Comparison of ENCODE assay signal across 21 cellular contexts in genomic region chr18:80252136-80252535, GRCh38. TPM values are rescaled to one million over a fixed set of nuclear protein-coding genes. Genes with fewer than 3 reads are reported as not detected.
DNase-seq lines count a peak whose midpoint lies in the region; ATAC-seq and TF ChIP-seq lines count a peak whose summit lies in the region.
"Had no signal": no experiment of that assay in that cellular context is flagged by ENCODE, and none has a peak within 500 bp of the region (broad histone marks: within the 10 kb centered on the region; RNA-seq: fewer than 3 reads in every experiment).

No MANE protein-coding gene starts in this region.

- no peak overlapping the region for H2AFZ ChIP-seq in fibroblast of lung (ENCODE audit: low read length)

- H3K36me3 Mint-ChIP-seq in activated CD4-positive, alpha-beta memory T cell treated with anti-CD3 and anti-CD28 coated beads for 36 hours = no peaks in the 10 kb centered on the region
- H3K36me3 Mint-ChIP-seq: natural killer cell had no signal

- H3K27me3 ChIP-seq in fibroblast of lung (ENCODE audit: control insufficient read depth, insufficient read depth, low read length) = no peaks in the 10 kb centered on the region
- H3K27me3 ChIP-seq: BE2C, gastroesophageal sphincter, thyroid gland had no signal

- H3K27me3 Mint-ChIP-seq in activated CD4-positive, alpha-beta memory T cell treated with anti-CD3 and anti-CD28 coated beads for 36 hours = peaks cover 10% of the 10 kb centered on the region

- no peak for ATAC-seq in HG02610 (IDR thresholded peaks at IDR 0.05; ENCODE audit: unreplicated experiment)
- ATAC-seq: activated naive CD8-positive, alpha-beta T cell treated with anti-CD3 and anti-CD28 coated beads, Interleukin-2, amount 50 U/mL, for 24 hours; gastroesophageal sphincter; lower lobe of right lung; natural killer cell; WTC11 had no signal

- no peak overlapping the region for H3K4me3 Mint-ChIP-seq in activated CD4-positive, alpha-beta memory T cell treated with anti-CD3 and anti-CD28 coated beads for 36 hours
- H3K4me3 Mint-ChIP-seq: activated naive CD8-positive, alpha-beta T cell treated with anti-CD3 and anti-CD28 coated beads, Interleukin-2, amount 50 U/mL, for 24 hours; endodermal cell; H9; natural killer cell; T-helper 1 cell treated with Interleukin-12 subunit alpha and Interleukin-12 subunit beta and Interleukin-4 antibody, amounts not matched to agents 30 μg/mL and 1 μg/mL, for 36 hours; WTC11 had no signal

- CTCF ChIA-PET in activated CD4-positive, alpha-beta memory T cell treated with anti-CD3 and anti-CD28 coated beads for 36 hours (lab: Charles Lee) = interaction anchor here (0.5 to 3.0 kb wide), 4 partner anchors 39 to 229 kb away, joined by 3 to 13 read pairs (median 3); no protein-coding TSS in a partner anchor

- POLR2A ChIA-PET in activated CD4-positive, alpha-beta memory T cell treated with anti-CD3 and anti-CD28 coated beads for 36 hours (lab: Charles Lee) = no interaction called here

- no peaks in the 10 kb centered on the region for H3K36me3 ChIP-seq in fibroblast of lung (ENCODE audit: control insufficient read depth, insufficient read depth, low read length)
- H3K36me3 ChIP-seq: BE2C, gastroesophageal sphincter, lower lobe of right lung, thyroid gland had no signal

- no peak for TF ChIP-seq CTCF in fibroblast of lung (conservative IDR thresholded peaks at IDR 0.05 in 1 of 2, IDR thresholded peaks at IDR 0.05 in 1 of 2; ENCODE audit: low read depth in 1 of 2, low read length in 2 of 2)

- H4K20me1 ChIP-seq in fibroblast of lung (ENCODE audit: control insufficient read depth, extremely low read depth, insufficient read depth, low read length) = no peaks in the 10 kb centered on the region

- DNase-seq in Daoy (ENCODE audit: low read depth) (peak; percentile 11), NCI-H226 (peak; percentile 11), fibroblast of lung (ENCODE audit: low read depth in 2 of 2) (peak; percentile 26 to 75), non-pigmented ciliary epithelial cell (ENCODE audit: low read depth) (peak; percentile 26), DMS 273 treated with DMSO at 0.1 percent for 48 hours (lab: John Stamatoyannopoulos, UW) (no peak)
- no peak for DNase-seq in activated CD4-positive, alpha-beta memory T cell treated with anti-CD3 and anti-CD28 coated beads for 36 hours
- no peak for DNase-seq in activated CD4-positive, CD25-positive, alpha-beta regulatory T cell (lab: John Stamatoyannopoulos, UW)
- DNase-seq: activated naive CD8-positive, alpha-beta T cell treated with anti-CD3 and anti-CD28 coated beads, Interleukin-2, amount 50 U/mL, for 24 hours; BE2C; cerebellar nuclear complex; H9; Karpas-422; lower lobe of right lung; natural killer cell; NCI-H1436; thyroid gland had no signal

- intact Hi-C loops in activated CD4-positive, alpha-beta memory T cell treated with anti-CD3 and anti-CD28 coated beads for 36 hours (cut with micrococcal nuclease) = no loop called here

- H3K79me2 ChIP-seq in fibroblast of lung (ENCODE audit: control insufficient read depth, insufficient read depth, low read length) = no peaks in the 10 kb centered on the region

- no peak overlapping the region for H3K4me3 ChIP-seq in fibroblast of lung (replicated peaks in 1 of 4; ENCODE audit: control extremely low read depth in 1 of 4, insufficient read depth in 1 of 4, low read depth in 3 of 4, low read length in 4 of 4)
- H3K4me3 ChIP-seq: gastroesophageal sphincter, lower lobe of right lung, thyroid gland had no signal

- no peak overlapping the region for H3K9ac ChIP-seq in fibroblast of lung (ENCODE audit: insufficient read depth, low read length)

- no peak overlapping the region for H3K4me2 ChIP-seq in fibroblast of lung (ENCODE audit: extremely low read depth, insufficient read depth, low read length)

- H3K9me3 Mint-ChIP-seq in activated CD4-positive, alpha-beta memory T cell treated with anti-CD3 and anti-CD28 coated beads for 36 hours = no peaks in the 10 kb centered on the region
- H3K9me3 Mint-ChIP-seq: activated naive CD8-positive, alpha-beta T cell treated with anti-CD3 and anti-CD28 coated beads, Interleukin-2, amount 50 U/mL, for 24 hours; natural killer cell; T-helper 1 cell treated with Interleukin-12 subunit alpha and Interleukin-12 subunit beta and Interleukin-4 antibody, amounts not matched to agents 30 μg/mL and 1 μg/mL, for 36 hours had no signal

- H3K4me1 ChIP-seq in fibroblast of lung (ENCODE audit: control insufficient read depth, extremely low read depth, insufficient read depth, low read length) = no peaks in the 10 kb centered on the region
- H3K4me1 ChIP-seq: BE2C, lower lobe of right lung had no signal

- H3K27ac Mint-ChIP-seq in activated CD4-positive, alpha-beta memory T cell treated with anti-CD3 and anti-CD28 coated beads for 36 hours = no peak overlapping the region
- H3K27ac Mint-ChIP-seq: activated naive CD8-positive, alpha-beta T cell treated with anti-CD3 and anti-CD28 coated beads, Interleukin-2, amount 50 U/mL, for 24 hours; endodermal cell; H9; natural killer cell; T-helper 1 cell treated with Interleukin-12 subunit alpha and Interleukin-12 subunit beta and Interleukin-4 antibody, amounts not matched to agents 30 μg/mL and 1 μg/mL, for 36 hours; WTC11 had no signal

- H3K9me3 ChIP-seq in fibroblast of lung (ENCODE audit: control insufficient read depth, insufficient read depth, low read depth, low read length) = no peaks in the 10 kb centered on the region
- H3K9me3 ChIP-seq: BE2C, gastroesophageal sphincter, lower lobe of right lung, thyroid gland had no signal

- no peaks in the 10 kb centered on the region for H3K4me1 Mint-ChIP-seq in activated CD4-positive, alpha-beta memory T cell treated with anti-CD3 and anti-CD28 coated beads for 36 hours (ENCODE audit: low read depth)
- H3K4me1 Mint-ChIP-seq: endodermal cell, H9, natural killer cell, WTC11 had no signal

- no peak overlapping the region for H3K27ac ChIP-seq in fibroblast of lung (ENCODE audit: insufficient read depth, low read length)
- H3K27ac ChIP-seq: gastroesophageal sphincter, lower lobe of right lung, thyroid gland had no signal

RNA-seq across cellular contexts. Expression of gene PARD6G, which starts 4.8 kb away (rescaled TPM):
- total RNA-seq in Daoy (2014; rRNA removed; shearing (Covaris generic)) = 0.98 and 1.3 TPM in 2 replicates
- 2.1 and 3.1 TPM in 2 replicates for total RNA-seq in fibroblast of lung
- 1.0 and 1.2 TPM in 2 replicates for polyA plus RNA-seq in fibroblast of lung
- 1.6 and 2.9 TPM in 2 replicates for polyA plus RNA-seq in fibroblast of lung (2012)
- 2.4 and 2.6 TPM in 2 replicates for polyA minus RNA-seq in fibroblast of lung (ENCODE audit: low replicate concordance)
- under 1 TPM; 0.17 to 0.40 TPM for total RNA-seq in activated CD4-positive, alpha-beta memory T cell treated with anti-CD3 and anti-CD28 coated beads for 36 hours
- total RNA-seq: natural killer cell had no signal

Comparison
In these comparisons a context has a peak if more than half of its experiments do, and no peak if none do; other contexts are left out.
1. DNase-seq: peak in Daoy (single experiment), NCI-H226 (single experiment), fibroblast of lung (2 of 2) and non-pigmented ciliary epithelial cell (single experiment); none in activated CD4-positive, alpha-beta memory T cell treated with anti-CD3 and anti-CD28 coated beads for 36 hours (single experiment), activated CD4-positive, CD25-positive, alpha-beta regulatory T cell (0 of 4) and DMS 273 treated with DMSO at 0.1 percent for 48 hours (single experiment).